In genomic region chrX:49073641-49074575, GRCh38 we compare ENCODE assay signal across 8 cellular contexts. TPM values are rescaled to one million over a fixed set of nuclear protein-coding genes. Genes with fewer than 3 reads are reported as not detected.
DNase-seq lines count a peak whose midpoint lies in the region; ATAC-seq and TF ChIP-seq lines count a peak whose summit lies in the region.

Gene PRAF2, minus strand, starts transcription at chrX:49074002. Its CDS starts 15 bp downstream, at chrX:49073987.

- CTCF ChIA-PET in Caco-2 (lab: Charles Lee) = interaction anchor here (0.6 kb wide), 1 partner anchor 116 kb away, joined by 4 read pairs; no protein-coding TSS in a partner anchor

- H3K36me3 Mint-ChIP-seq in Caco-2 (ENCODE audit: insufficient read depth, unreplicated experiment) (peaks cover 17% of the 10 kb centered on the region), neural crest cell (ENCODE audit: low read depth) (peaks cover 6% of the 10 kb centered on the region)

- H3K9me3 ChIP-seq in Caco-2 (no peaks in the 10 kb centered on the region), stomach (peaks cover 0 to 17% (median 0%) of the 10 kb centered on the region in 4 donors)

- no peak for TF ChIP-seq EP300 in stomach (IDR thresholded peaks at IDR 0.05)

- H3K4me1 ChIP-seq in Caco-2 (no peaks in the 10 kb centered on the region), stomach (peaks cover 0 to 42% (median 23%) of the 10 kb centered on the region in 4 donors)

- H3K27me3 ChIP-seq in Caco-2 (replicated peaks; ENCODE audit: control insufficient read depth, insufficient read depth, low read length) (no peaks in the 10 kb centered on the region), stomach (no peaks in the 10 kb centered on the region)

- no peak for TF ChIP-seq POLR2A in stomach (IDR thresholded peaks at IDR 0.05)

- POLR2A ChIA-PET in Caco-2 (lab: Charles Lee) = no interaction called here

- H3K27ac Mint-ChIP-seq in Caco-2 (ENCODE audit: unreplicated experiment) = peak within 1 kb of the TSS; percentile 45
- peak within 1 kb of the TSS; percentile 57 for H3K27ac Mint-ChIP-seq in neural crest cell (ENCODE audit: unreplicated experiment)

- H3K27ac ChIP-seq in stomach = peak within 1 kb of the TSS; percentile 64 to 84 (median 80)

- H3K4me3 ChIP-seq in Caco-2 (ENCODE audit: low read depth, low read length) = peak within 1 kb of the TSS; percentile 50
- peak within 1 kb of the TSS; percentile 76 to 79 for H3K4me3 ChIP-seq in foreskin fibroblast (ENCODE audit: low read depth in 1 of 2, low read length in 2 of 2)
- peak within 1 kb of the TSS; percentile 47 to 61 (median 59) for H3K4me3 ChIP-seq in stomach

- peak; percentile 77 for ATAC-seq in GM21526 (IDR thresholded peaks at IDR 0.05; ENCODE audit: low FRiP score, unreplicated experiment)

- no TSS peak for BruUV-seq in Caco-2 (replicated peaks; lab: Mats Ljungman, UMichigan)

- H3K9me3 Mint-ChIP-seq in Caco-2 (ENCODE audit: unreplicated experiment) (no peaks in the 10 kb centered on the region), neural crest cell (no peaks in the 10 kb centered on the region)

- DNase-seq in Caco-2 = peak; percentile 91 to 92
- DNase-seq in LHCN-M2 (ENCODE audit: low read depth) = peak; percentile 86
- DNase-seq in SIG-M5 (lab: John Stamatoyannopoulos, UW) = peak; percentile 31
- DNase-seq in activated naive CD4-positive, alpha-beta T cell treated with Interleukin-2 at 50 U/mL for 16 hours = peak; percentile 89
- peak; percentile 87 to 95 for DNase-seq in foreskin fibroblast
- DNase-seq in neural crest cell (ENCODE audit: low read depth, low spot score) = peak; percentile 76
- peak; percentile 93 for DNase-seq in stomach

- 2 to 48% (median 6%) methylated on average over 35 to 61 of the region's 61 CpGs for WGBS in stomach, 5 donors

- TF ChIP-seq CTCF in Caco-2 (IDR thresholded peaks at IDR 0.05; ENCODE audit: insufficient read depth in 1 of 2, low read depth in 1 of 2, low read length in 1 of 2, severe bottlenecking in 1 of 2, unreplicated experiment in 1 of 2) = no peak
- TF ChIP-seq CTCF in foreskin fibroblast (IDR thresholded peaks at IDR 0.05; ENCODE audit: low read depth, low read length) = no peak
- TF ChIP-seq CTCF in neural crest cell (conservative IDR thresholded peaks at IDR 0.05) = no peak
- no peak for TF ChIP-seq CTCF in stomach (IDR thresholded peaks at IDR 0.05)

- peak within 1 kb of the TSS; percentile 72 for H3K4me3 Mint-ChIP-seq in Caco-2 (ENCODE audit: unreplicated experiment)
- peak within 1 kb of the TSS; percentile 92 for H3K4me3 Mint-ChIP-seq in neural crest cell

- H3K36me3 ChIP-seq in Caco-2 (ENCODE audit: control insufficient read depth, insufficient read depth, low read length) = no peaks in the 10 kb centered on the region
- peaks cover 0 to 35% (median 32%) of the 10 kb centered on the region in 4 donors for H3K36me3 ChIP-seq in stomach

- H3K27me3 Mint-ChIP-seq in Caco-2 (ENCODE audit: insufficient read depth, unreplicated experiment) (no peaks in the 10 kb centered on the region), neural crest cell (ENCODE audit: low read depth) (no peaks in the 10 kb centered on the region)

- intact Hi-C loops in Caco-2 (cut with micrococcal nuclease; ENCODE audit: unreplicated experiment) (loop anchor here (1.0 kb wide), 1 partner anchor 31 kb away; the partner anchor contains the start of gene TFE3), stomach (cut with DNase I; ENCODE audit: low total_unique reads) (no loop called here)

- H3K4me1 Mint-ChIP-seq in Caco-2 (ENCODE audit: low read depth, unreplicated experiment) (peaks cover 12% of the 10 kb centered on the region), neural crest cell (peaks cover 16% of the 10 kb centered on the region)

RNA-seq across cellular contexts. Expression of gene PRAF2, which starts in this region (rescaled TPM):
- 3.2 and 5.4 TPM in 2 replicates for total RNA-seq in Caco-2 (2022)
- total RNA-seq in LHCN-M2 (2014; rRNA removed) = 17.5 and 18.5 TPM in 2 replicates
- 84.0 TPM for polyA plus RNA-seq in LHCN-M2 (2012)
- 30.2 and 33.7 TPM in 2 replicates for total RNA-seq in neural crest cell
- 10 to 100 TPM in 1 of 5 donors, 1 to 10 TPM in 2, not detected in 2; 5.0 to 37.1 (median 5.9) TPM for total RNA-seq in stomach
- 10 to 100 TPM in 2 of 3 donors, 1 to 10 TPM in 1; 9.3 to 16.6 (median 10.3) TPM for polyA plus RNA-seq in stomach

Comparison
In these comparisons a context has a peak if more than half of its experiments do, and no peak if none do; other contexts are left out.
1. Peak in every context shown above with its lines: DNase-seq, ATAC-seq, H3K4me3 ChIP-seq and H3K27ac ChIP-seq.
2. DNase-seq: peak in every context shown above with its lines; median percentile 93 in stomach; 92 in Caco-2; 91 in foreskin fibroblast; 89 in activated naive CD4-positive, alpha-beta T cell treated with Interleukin-2 at 50 U/mL for 16 hours; 86 in LHCN-M2; 76 in neural crest cell; 31 in SIG-M5.